ENCODE assay signal across 4 cellular contexts in genomic region chr10:116784651-116785050, GRCh38.
"Had no signal": no experiment of that assay in that cellular context is flagged by ENCODE, and none has a peak within 500 bp of the region (broad histone marks: within the 10 kb centered on the region; RNA-seq: fewer than 3 reads in every experiment).

No MANE protein-coding gene starts in this region.

- DNase-seq: H9, HCEC 1CT, IMR-90 had no signal

- H3K4me3 ChIP-seq: GM23338 had no signal

- H3K27ac Mint-ChIP-seq: GM23338, H9 had no signal

- H3K9me3 Mint-ChIP-seq: GM23338, H9 had no signal

- H3K4me3 Mint-ChIP-seq: GM23338, H9 had no signal
